ENCODE assay signal across 10 cellular contexts in genomic region chr6:10426781-10427279, GRCh38. TPM values are rescaled to one million over a fixed set of nuclear protein-coding genes. Genes with fewer than 3 reads are reported as not detected.
DNase-seq lines count a peak whose midpoint lies in the region; ATAC-seq and TF ChIP-seq lines count a peak whose summit lies in the region.
"Had no signal": no experiment of that assay in that cellular context is flagged by ENCODE, and none has a peak within 500 bp of the region (broad histone marks: within the 10 kb centered on the region; RNA-seq: fewer than 3 reads in every experiment).

No MANE protein-coding gene starts in this region.

- no peaks in the 10 kb centered on the region for H3K36me3 ChIP-seq in MG63

- no peak for TF ChIP-seq CTCF in CD4-positive, alpha-beta T cell (IDR thresholded peaks at IDR 0.05)
- no peak for TF ChIP-seq CTCF in neural crest cell (conservative IDR thresholded peaks at IDR 0.05)

- no peaks in the 10 kb centered on the region for H3K9me3 ChIP-seq in CD4-positive, alpha-beta T cell (ENCODE audit: control insufficient read depth, low read length)
- no peaks in the 10 kb centered on the region for H3K9me3 ChIP-seq in MG63

- H3K27ac Mint-ChIP-seq in CD4-positive, alpha-beta T cell, result no peak overlapping the region
- H3K27ac Mint-ChIP-seq in effector memory CD8-positive, alpha-beta T cell, result peak overlapping the region in 1 of 2 donors; percentile 25
- H3K27ac Mint-ChIP-seq in neural crest cell (ENCODE audit: unreplicated experiment), result no peak overlapping the region

- peak overlapping the region; percentile 61 for H3K4me3 Mint-ChIP-seq in CD4-positive, alpha-beta T cell
- peak overlapping the region; percentile 48 to 59 for H3K4me3 Mint-ChIP-seq in effector memory CD8-positive, alpha-beta T cell
- H3K4me3 Mint-ChIP-seq in neural crest cell, result peak overlapping the region; percentile 77

- DNase-seq in CD4-positive, alpha-beta T cell, result no peak
- no peak for DNase-seq in MG63
- DNase-seq in effector memory CD8-positive, alpha-beta T cell, result no peak
- no peak for DNase-seq in neural crest cell (ENCODE audit: low read depth, low spot score)
- no peak for DNase-seq in effector CD4-positive, alpha-beta T cell
- no peak for DNase-seq in CD1c-positive myeloid dendritic cell (ENCODE audit: extremely low spot score)
- DNase-seq: NCI-H446 had no signal

- H3K27me3 ChIP-seq in CD4-positive, alpha-beta T cell (ENCODE audit: control insufficient read depth, insufficient read depth, low read length), result peaks cover 83% of the 10 kb centered on the region
- no peaks in the 10 kb centered on the region for H3K27me3 ChIP-seq in MG63

- intact Hi-C loops in CD4-positive, alpha-beta T cell (cut with DNase I, micrococcal nuclease), result no loop called here

- no peaks in the 10 kb centered on the region for H3K9me3 Mint-ChIP-seq in CD4-positive, alpha-beta T cell
- H3K9me3 Mint-ChIP-seq in effector memory CD8-positive, alpha-beta T cell, result no peaks in the 10 kb centered on the region
- H3K9me3 Mint-ChIP-seq in neural crest cell, result no peaks in the 10 kb centered on the region

- peaks cover 93% of the 10 kb centered on the region for H3K27me3 Mint-ChIP-seq in CD4-positive, alpha-beta T cell
- peaks cover 46 to 68% of the 10 kb centered on the region in 2 donors for H3K27me3 Mint-ChIP-seq in effector memory CD8-positive, alpha-beta T cell
- peaks cover 92% of the 10 kb centered on the region for H3K27me3 Mint-ChIP-seq in neural crest cell (ENCODE audit: low read depth)

- peak overlapping the region; percentile 43 for H3K4me3 ChIP-seq in MG63

- peaks cover 18% of the 10 kb centered on the region for H3K4me1 Mint-ChIP-seq in CD4-positive, alpha-beta T cell (ENCODE audit: low read depth)
- H3K4me1 Mint-ChIP-seq in effector memory CD8-positive, alpha-beta T cell (ENCODE audit: low read depth in 2 of 2), result peaks cover 3 to 9% of the 10 kb centered on the region in 2 donors
- peaks cover 19% of the 10 kb centered on the region for H3K4me1 Mint-ChIP-seq in neural crest cell

- POLR2A ChIA-PET in CD4-positive, alpha-beta T cell (lab: Charles Lee), result no interaction called here

- CTCF ChIA-PET in CD4-positive, alpha-beta T cell (lab: Charles Lee), result no interaction called here

- no peaks in the 10 kb centered on the region for H3K36me3 Mint-ChIP-seq in CD4-positive, alpha-beta T cell (ENCODE audit: low read depth)
- no peaks in the 10 kb centered on the region for H3K36me3 Mint-ChIP-seq in effector memory CD8-positive, alpha-beta T cell (ENCODE audit: insufficient read depth)
- no peaks in the 10 kb centered on the region for H3K36me3 Mint-ChIP-seq in neural crest cell (ENCODE audit: low read depth)

- ATAC-seq in CD4-positive, alpha-beta T cell (ENCODE audit: poor library complexity), result no peak
- no peak for ATAC-seq in effector memory CD8-positive, alpha-beta T cell (replicated peaks)
- ATAC-seq in HG02588 (IDR thresholded peaks at IDR 0.05; ENCODE audit: unreplicated experiment) (no peak), HG03095 (IDR thresholded peaks at IDR 0.05; ENCODE audit: unreplicated experiment) (no peak)

- H3K27ac ChIP-seq in CD4-positive, alpha-beta T cell (ENCODE audit: low read depth, low read length), result no peak overlapping the region

RNA-seq across cellular contexts. Expression of gene TFAP2A, which starts 12.0 kb away (rescaled TPM):
- under 1 TPM in 1 of 2 experiments, not detected in 1; 0.16 TPM for total RNA-seq in CD4-positive, alpha-beta T cell
- total RNA-seq in MG63 (2014; rRNA removed; shearing (Covaris generic); ENCODE audit: low replicate concordance), result 9.5 and 14.8 TPM in 2 replicates
- total RNA-seq in neural crest cell, result 8.2 and 9.6 TPM in 2 replicates
- total RNA-seq: dermis microvascular lymphatic vessel endothelial cell had no signal
